Comparison of ENCODE assay signal across 2 cellular contexts in genomic region chr3:194617058-194617671, GRCh38.
A peak's percentile ranks its signal among the peaks of the same experiment; 100 is the strongest.
TF ChIP-seq lines count a peak whose summit lies in the region.

No MANE protein-coding gene starts in this region.

TF ChIP-seq in HepG2, 621 proteins besides CTCF, POLR2A, EP300 and RAD21:
- TF ChIP-seq ZNF841 (CRISPR knock-in tag; IDR thresholded peaks at IDR 0.05; ENCODE audit: borderline replicate concordance): no peak
- TF ChIP-seq NFE2L2 (IDR thresholded peaks at IDR 0.05; ENCODE audit: low read length): peak; percentile 44; the same call in 1 of the 2 replicates
- TF ChIP-seq PITX1 (CRISPR knock-in tag; IDR thresholded peaks at IDR 0.05): no peak
- no peak for TF ChIP-seq ZNF468 (CRISPR knock-in tag; IDR thresholded peaks at IDR 0.05)
- no peak for TF ChIP-seq ZNF136 (CRISPR knock-in tag; IDR thresholded peaks at IDR 0.05; ENCODE audit: low read depth)
- 0 out of 2 replicates have a peak, but pooled peaks have one; percentile 3 for TF ChIP-seq MAFF (IDR thresholded peaks at IDR 0.05; ENCODE audit: low read depth, low read length)
- TF ChIP-seq MAFK (conservative IDR thresholded peaks at IDR 0.05 in 1 of 2, IDR thresholded peaks at IDR 0.05 in 1 of 2; ENCODE audit: low read length in 2 of 2): peak in 1 of 2 experiments; percentile 23; a peak in 2 of 4 replicates

TF ChIP-seq in K562, 482 proteins besides CTCF, POLR2A, EP300 and RAD21:
- TF ChIP-seq NFE2 (IDR thresholded peaks at IDR 0.05; ENCODE audit: low read depth) (peak; percentile 23; the same call in 1 of the 2 replicates), ETS2 (tag; IDR thresholded peaks at IDR 0.05; ENCODE audit: borderline replicate concordance, poor library complexity, severe bottlenecking) (no peak)
